ENCODE assay signal across 8 cellular contexts in genomic region chr10:49398000-49398861, GRCh38. TPM values are rescaled to one million over a fixed set of nuclear protein-coding genes. Genes with fewer than 3 reads are reported as not detected.
A peak's percentile ranks its signal among the peaks of the same experiment; 100 is the strongest.
DNase-seq lines count a peak whose midpoint lies in the region; ATAC-seq and TF ChIP-seq lines count a peak whose summit lies in the region.

No MANE protein-coding gene starts in this region.

- ATAC-seq in body of pancreas, result peak; percentile 83
- no peak for ATAC-seq in HG03439 (IDR thresholded peaks at IDR 0.05; ENCODE audit: unreplicated experiment)

- no peak for TF ChIP-seq CTCF in body of pancreas (IDR thresholded peaks at IDR 0.05)

- CTCF ChIA-PET in HEK293T (lab: Yijun Ruan, JAX), result no interaction called here

- H3K27ac ChIP-seq in body of pancreas, result no peak overlapping the region
- H3K27ac ChIP-seq in iPS-20b (ENCODE audit: low read length), result no peak overlapping the region

- H3K36me3 ChIP-seq in body of pancreas (replicated peaks in 1 of 2; ENCODE audit: insufficient read depth in 1 of 2, low read depth in 2 of 2) (no peaks in the 10 kb centered on the region), iPS-20b (ENCODE audit: insufficient read depth, low read depth, low read length) (no peaks in the 10 kb centered on the region)

- DNase-seq in CD1c-positive myeloid dendritic cell (ENCODE audit: extremely low spot score) (peak; percentile 83), HEK293T (ENCODE audit: extremely low spot score) (peak; percentile 67), T-helper 2 cell (peak in 4 of 5 experiments; percentile 23 to 60 (median 28)), body of pancreas (peak; percentile 39 to 60 (median 51)), GF-D8 (lab: John Stamatoyannopoulos, UW) (no peak)
- peak; percentile 66 for DNase-seq in stimulated activated CD4-positive, alpha-beta T cell treated with anti-CD3 and anti-CD28 coated beads, Interleukin-15, amount 100 ng/mL, for 24 hours

- H3K27me3 ChIP-seq in body of pancreas (peaks cover 0 to 28% of the 10 kb centered on the region in 2 donors), iPS-20b (ENCODE audit: insufficient read depth, low read length) (peaks cover 100% of the 10 kb centered on the region)

- no peak for TF ChIP-seq POLR2A in body of pancreas (IDR thresholded peaks at IDR 0.05)

- H3K4me3 ChIP-seq in body of pancreas, result no peak overlapping the region
- H3K4me3 ChIP-seq in iPS-20b (ENCODE audit: low read length), result peak overlapping the region; percentile 66; the same call in 1 of the 2 replicates

- WGBS in body of pancreas, 2 donors, result 2 to 4% methylated on average over 23 to 70 of the region's 72 CpGs

- POLR2A ChIA-PET in HEK293T (lab: Yijun Ruan, JAX), result no interaction called here

- H3K9ac ChIP-seq in iPS-20b (ENCODE audit: low read depth, low read length), result no peak overlapping the region

- no peaks in the 10 kb centered on the region for H3K9me3 ChIP-seq in body of pancreas
- H3K9me3 ChIP-seq in iPS-20b (ENCODE audit: insufficient read depth, low read depth, low read length), result no peaks in the 10 kb centered on the region

- H3K4me1 ChIP-seq in body of pancreas (peaks cover 30% of the 10 kb centered on the region), iPS-20b (ENCODE audit: insufficient read depth, low read length) (peaks cover 15% of the 10 kb centered on the region)

- intact Hi-C loops in body of pancreas (cut with DNase I), result no loop called here

TF ChIP-seq in HEK293T, 16 proteins besides CTCF, POLR2A, EP300 and RAD21:
- TF ChIP-seq PKNOX1 (IDR thresholded peaks at IDR 0.05) (no peak), CTBP1 (IDR thresholded peaks at IDR 0.05; ENCODE audit: borderline replicate concordance) (no peak)

RNA-seq across cellular contexts. Expression of gene DRGX, which starts 2.3 kb away (rescaled TPM):
- total RNA-seq in body of pancreas, result not detected
